ENCODE assay signal across 1 cellular context in genomic region chr5:7662289-7662688, GRCh38.
TF ChIP-seq lines count a peak whose summit lies in the region.

No MANE protein-coding gene starts in this region.

TF ChIP-seq in WTC11, 78 proteins besides CTCF, POLR2A, EP300 and RAD21 (continued from another document):
- no peak for TF ChIP-seq ATF2 (CRISPR knock-in tag; IDR thresholded peaks at IDR 0.05; ENCODE audit: borderline replicate concordance, low read depth)
- TF ChIP-seq SOX15 (CRISPR knock-in tag; IDR thresholded peaks at IDR 0.05), result no peak
